ENCODE assay signal across 14 cellular contexts in the genomic region with DNA sequence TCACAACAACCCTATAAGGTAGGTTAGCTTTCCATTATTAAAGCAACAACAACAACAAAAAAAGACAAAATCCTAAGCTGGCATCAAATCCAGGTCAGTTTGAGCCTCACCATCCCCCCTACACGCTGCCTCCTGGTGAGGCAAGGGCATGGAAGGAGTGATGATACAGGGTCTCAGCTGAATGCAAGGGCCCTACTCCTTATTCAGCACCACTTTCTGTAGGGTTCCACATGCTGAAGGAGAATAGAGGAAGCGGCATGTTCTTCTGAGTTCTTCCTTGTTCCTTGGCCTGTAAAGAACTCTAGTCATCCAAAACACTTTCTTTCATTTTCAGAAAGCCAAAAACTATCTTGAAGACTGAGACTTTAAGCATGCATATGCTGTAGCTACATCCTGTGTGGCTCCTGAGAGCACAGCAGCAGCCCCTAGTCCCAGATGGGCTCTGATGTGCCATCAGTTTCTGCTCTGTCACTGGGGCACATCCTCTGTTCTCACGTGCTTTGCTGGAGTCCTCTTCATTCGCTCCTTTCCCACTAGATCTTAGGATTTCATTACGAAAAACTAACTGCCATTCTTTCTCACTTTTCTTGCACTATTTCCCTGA. TPM values are rescaled to one million over a fixed set of nuclear protein-coding genes. Genes with fewer than 3 reads are reported as not detected.
A peak's percentile ranks its signal among the peaks of the same experiment; 100 is the strongest.
DNase-seq lines count a peak whose midpoint lies in the region; ATAC-seq, FAIRE-seq and TF ChIP-seq lines count a peak whose summit lies in the region.
"Had no signal": no experiment of that assay in that cellular context is flagged by ENCODE, and none has a peak within 500 bp of the region (broad histone marks: within the 10 kb centered on the region; RNA-seq: fewer than 3 reads in every experiment).

No MANE protein-coding gene starts in this region.

- TF ChIP-seq CTCF in adrenal gland (IDR thresholded peaks at IDR 0.05) (no peak), left ventricle myocardium inferior (IDR thresholded peaks at IDR 0.05; ENCODE audit: borderline replicate concordance) (no peak), pancreas (IDR thresholded peaks at IDR 0.05) (no peak)

- H3K4me1 ChIP-seq in adrenal gland (replicated peaks in 1 of 2) (no peaks in the 10 kb centered on the region), left ventricle myocardium inferior (peaks cover 1% of the 10 kb centered on the region), pancreas (no peaks in the 10 kb centered on the region)
- H3K4me1 ChIP-seq: SJCRH30 had no signal

- H3K36me3 Mint-ChIP-seq in T-helper 2 cell treated with Interferon-gamma antibody and Interleukin-4, amounts not matched to agents 5 μg/mL and 100 μg/mL, for 36 hours (ENCODE audit: low read depth) = no peaks in the 10 kb centered on the region
- H3K36me3 Mint-ChIP-seq: brain had no signal

- FAIRE-seq in pancreas (lab: Jason Lieb, UNC) = no peak
- FAIRE-seq: keratinocyte had no signal

- no peaks in the 10 kb centered on the region for H3K36me3 ChIP-seq in adrenal gland (replicated peaks in 1 of 2)
- H3K36me3 ChIP-seq in left ventricle myocardium inferior = no peaks in the 10 kb centered on the region
- no peaks in the 10 kb centered on the region for H3K36me3 ChIP-seq in pancreas
- H3K36me3 ChIP-seq: neutrophil, SJCRH30, tibial nerve had no signal

- H3K9me3 Mint-ChIP-seq in T-helper 2 cell treated with Interferon-gamma antibody and Interleukin-4, amounts not matched to agents 5 μg/mL and 100 μg/mL, for 36 hours = no peaks in the 10 kb centered on the region
- H3K9me3 Mint-ChIP-seq: brain had no signal

- intact Hi-C loops in adrenal gland (cut with DNase I) (no loop called here), left ventricle myocardium inferior (cut with micrococcal nuclease) (no loop called here), pancreas (cut with DNase I) (no loop called here)

- no peak overlapping the region for H3K27ac ChIP-seq in adrenal gland
- H3K27ac ChIP-seq in left ventricle myocardium inferior (replicated peaks) = no peak overlapping the region
- H3K27ac ChIP-seq in pancreas = no peak overlapping the region
- H3K27ac ChIP-seq: neutrophil, SJCRH30, tibial nerve had no signal

- no peaks in the 10 kb centered on the region for H3K9me3 ChIP-seq in adrenal gland (replicated peaks in 1 of 3)
- no peaks in the 10 kb centered on the region for H3K9me3 ChIP-seq in left ventricle myocardium inferior (replicated peaks)
- H3K9me3 ChIP-seq in pancreas = no peaks in the 10 kb centered on the region
- H3K9me3 ChIP-seq: neutrophil, SJCRH30, tibial nerve had no signal

- no peak overlapping the region for H3K4me3 Mint-ChIP-seq in T-helper 2 cell treated with Interferon-gamma antibody and Interleukin-4, amounts not matched to agents 5 μg/mL and 100 μg/mL, for 36 hours

- 77 to 80% (median 78%) methylated on average over 5 of the region's 5 CpGs for WGBS in adrenal gland, 4 donors
- WGBS in pancreas, 2 donors = 67 to 81% methylated on average over 5 of the region's 5 CpGs

- H3K4me3 ChIP-seq in adrenal gland (no peak overlapping the region), left ventricle myocardium inferior (no peak overlapping the region), pancreas (no peak overlapping the region)
- H3K4me3 ChIP-seq: SJCRH30, tibial nerve had no signal

- H3K27me3 Mint-ChIP-seq in T-helper 2 cell treated with Interferon-gamma antibody and Interleukin-4, amounts not matched to agents 5 μg/mL and 100 μg/mL, for 36 hours (ENCODE audit: low read depth) = peaks cover 19% of the 10 kb centered on the region

- H3K4me1 Mint-ChIP-seq in T-helper 2 cell treated with Interferon-gamma antibody and Interleukin-4, amounts not matched to agents 5 μg/mL and 100 μg/mL, for 36 hours (ENCODE audit: low read depth) = peaks cover 36% of the 10 kb centered on the region

- peak overlapping the region; percentile 29 for H3K27ac Mint-ChIP-seq in T-helper 2 cell treated with Interferon-gamma antibody and Interleukin-4, amounts not matched to agents 5 μg/mL and 100 μg/mL, for 36 hours
- H3K27ac Mint-ChIP-seq: brain had no signal

- peaks cover 22% of the 10 kb centered on the region for H3K27me3 ChIP-seq in adrenal gland
- peaks cover 52% of the 10 kb centered on the region for H3K27me3 ChIP-seq in left ventricle myocardium inferior (ENCODE audit: low read depth)
- peaks cover 0 to 25% (median 1%) of the 10 kb centered on the region in 4 donors for H3K27me3 ChIP-seq in pancreas
- H3K27me3 ChIP-seq: SJCRH30 had no signal

- ATAC-seq in GM18499 (IDR thresholded peaks at IDR 0.05; ENCODE audit: insufficient read depth, unreplicated experiment) (peak; percentile 53), GM19397 (IDR thresholded peaks at IDR 0.05; ENCODE audit: unreplicated experiment) (peak; percentile 89), HG02981 (IDR thresholded peaks at IDR 0.05; ENCODE audit: unreplicated experiment) (peak; percentile 91), pancreas (no peak)

- TF ChIP-seq POLR2A in adrenal gland (IDR thresholded peaks at IDR 0.05) = no peak

- DNase-seq in T-helper 2 cell treated with Interferon-gamma antibody and Interleukin-4, amounts not matched to agents 5 μg/mL and 100 μg/mL, for 36 hours (ENCODE audit: low spot score) = no peak
- DNase-seq in AG08395 (ENCODE audit: low spot score) = no peak
- no peak for DNase-seq in adrenal gland
- no peak for DNase-seq in left ventricle myocardium inferior
- DNase-seq in pancreas = no peak
- DNase-seq: NCI-H2171 had no signal

RNA-seq across cellular contexts. Expression of a gene that starts 6.2 kb away (rescaled TPM):
- total RNA-seq in adrenal gland (1 to 10 TPM in 1 of 8 donors, under 1 TPM in 5, not detected in 2; 0.07 to 1.1 (median 0.42) TPM), left ventricle myocardium inferior (3.6 TPM), pancreas (under 1 TPM; 0.09 to 0.95 (median 0.33) TPM)
- polyA plus RNA-seq in adrenal gland (under 1 TPM; 0.07 to 0.24 (median 0.08) TPM), pancreas (under 1 TPM; 0.11 to 0.63 TPM)
- polyA plus RNA-seq: keratinocyte had no signal

RNA-seq across cellular contexts. Expression of a gene that starts 19.9 kb away (rescaled TPM):
- total RNA-seq in adrenal gland (not detected), left ventricle myocardium inferior (1.4 TPM), pancreas (under 1 TPM in 1 of 6 donors, not detected in 5; 0.12 TPM)
- polyA plus RNA-seq in adrenal gland (under 1 TPM in 1 of 3 donors, not detected in 2; 0.17 TPM), pancreas (under 1 TPM in 1 of 2 donors, not detected in 1; 0.23 TPM)
- total RNA-seq: SJCRH30 had no signal
- polyA plus RNA-seq: keratinocyte had no signal

Comparison
In these comparisons a context has a peak if more than half of its experiments do, and no peak if none do; other contexts are left out.
1. ATAC-seq: peak in GM18499 (single experiment), GM19397 (single experiment) and HG02981 (single experiment); none in pancreas (0 of 4).